Comparison of ENCODE assay signal across 9 cellular contexts in genomic region chr6:37607949-37608348, GRCh38.
DNase-seq lines count a peak whose midpoint lies in the region; ATAC-seq, FAIRE-seq and TF ChIP-seq lines count a peak whose summit lies in the region.
"Had no signal": no experiment of that assay in that cellular context is flagged by ENCODE, and none has a peak within 500 bp of the region (broad histone marks: within the 10 kb centered on the region; RNA-seq: fewer than 3 reads in every experiment).

No MANE protein-coding gene starts in this region.

- ATAC-seq in IMR-90 (ENCODE audit: low read depth) = peak; percentile 76
- ATAC-seq in CD8-positive, alpha-beta T cell = no peak

- dilution Hi-C loops in IMR-90 (cut with HindIII; ENCODE audit: low sequenced_read_pairs, unreplicated experiment) = no loop called here

- H4K12ac ChIP-seq in trophoblast cell (ENCODE audit: low read depth, low read length) = no peak overlapping the region

- H3K27ac Mint-ChIP-seq in CD8-positive, alpha-beta T cell = no peak overlapping the region

- no peak overlapping the region for H3K23ac ChIP-seq in IMR-90 (ENCODE audit: low read depth, low read length)
- no peak overlapping the region for H3K23ac ChIP-seq in trophoblast cell (ENCODE audit: low read length)

- H4K20me1 ChIP-seq in IMR-90 (ENCODE audit: insufficient read depth, low read length) = no peaks in the 10 kb centered on the region

- H3K18ac ChIP-seq in IMR-90 (ENCODE audit: low read depth, low read length) (no peak overlapping the region), trophoblast cell (ENCODE audit: low read length) (no peak overlapping the region)

- TF ChIP-seq RAD21 in IMR-90 (IDR thresholded peaks at IDR 0.05; ENCODE audit: low read length) = peak; percentile 50

- H2AK5ac ChIP-seq in IMR-90 (ENCODE audit: low read depth, low read length) = no peak overlapping the region
- H2AK5ac ChIP-seq in trophoblast cell (ENCODE audit: low read length) = no peak overlapping the region

- BruUV-seq in IMR-90 (replicated peaks; lab: Mats Ljungman, UMichigan) = no TSS peak

- H4K91ac ChIP-seq in IMR-90 (ENCODE audit: insufficient read depth, low read depth, low read length) = no peak overlapping the region
- H4K91ac ChIP-seq in trophoblast cell (ENCODE audit: low read depth, low read length) = no peak overlapping the region

- no peak overlapping the region for H4K5ac ChIP-seq in IMR-90 (ENCODE audit: low read depth, low read length)

- H4K8ac ChIP-seq in IMR-90 (ENCODE audit: low read depth in 2 of 2, low read length in 2 of 2) (no peak overlapping the region), trophoblast cell (ENCODE audit: low read depth, low read length) (no peak overlapping the region)

- H3K9me3 ChIP-seq in IMR-90 (ENCODE audit: control insufficient read depth, insufficient read depth, low read length) = no peaks in the 10 kb centered on the region
- H3K9me3 ChIP-seq in CD8-positive, alpha-beta T cell (ENCODE audit: low read length) = no peaks in the 10 kb centered on the region
- no peaks in the 10 kb centered on the region for H3K9me3 ChIP-seq in trophoblast cell (ENCODE audit: insufficient read depth, low read depth, low read length)

- no peak overlapping the region for H3K14ac ChIP-seq in IMR-90 (replicated peaks; ENCODE audit: low read depth, low read length)
- no peak overlapping the region for H3K14ac ChIP-seq in trophoblast cell (ENCODE audit: low read length)

- H3K4me3 ChIP-seq in IMR-90 (ENCODE audit: insufficient read depth, low read depth, low read length) (no peak overlapping the region), trophoblast cell (ENCODE audit: low read depth, low read length) (no peak overlapping the region)
- H3K4me3 ChIP-seq in CD8-positive, alpha-beta T cell (ENCODE audit: low read depth, low read length) = no peak overlapping the region

- TF ChIP-seq CTCF in D721Med (IDR thresholded peaks at IDR 0.05; ENCODE audit: insufficient read depth, missing control alignments) (peak; percentile 12), IMR-90 (conservative IDR thresholded peaks at IDR 0.05; ENCODE audit: low read depth, low read length) (peak; percentile 58)
- TF ChIP-seq CTCF in CD8-positive, alpha-beta T cell (IDR thresholded peaks at IDR 0.05) = no peak

- DNase-seq in D721Med (ENCODE audit: insufficient read length, low spot score) (no peak), IMR-90 (peak; percentile 57), amniotic epithelial cell (ENCODE audit: low read depth) (peak; percentile 39), medulla oblongata (ENCODE audit: extremely low spot score) (peak; percentile 49), trophoblast cell (no peak), HPDE6-E6E7 (ENCODE audit: extremely low spot score) (no peak)
- no peak for DNase-seq in CD8-positive, alpha-beta T cell
- DNase-seq in activated naive CD4-positive, alpha-beta T cell treated with anti-CD3 and anti-CD28 coated beads, Interleukin-2, amount 50 U/mL, for 16 hours = no peak
- DNase-seq: NCI-H2029 had no signal

- no peaks in the 10 kb centered on the region for H3K4me1 ChIP-seq in IMR-90 (ENCODE audit: control insufficient read depth, insufficient read depth, low read length)
- no peaks in the 10 kb centered on the region for H3K4me1 ChIP-seq in CD8-positive, alpha-beta T cell (ENCODE audit: insufficient read depth, low read length)
- H3K4me1 ChIP-seq in trophoblast cell (ENCODE audit: control insufficient read depth in 1 of 2, insufficient read depth in 2 of 2, low read length in 2 of 2) = peaks cover 0 to 2% of the 10 kb centered on the region in 2 experiments

- no CpG with 5 or more reads among the region's 2 CpGs for WGBS in IMR-90 (ENCODE audit: extremely low coverage in 2 of 2, insufficient read length in 1 of 2), 2 experiments
- WGBS in trophoblast cell (ENCODE audit: extremely low coverage, insufficient coverage, insufficient read length) = no CpG with 5 or more reads among the region's 2 CpGs

- peaks cover 9% of the 10 kb centered on the region for H3K27me3 Mint-ChIP-seq in CD8-positive, alpha-beta T cell (ENCODE audit: low read depth)

- H2BK12ac ChIP-seq in trophoblast cell (ENCODE audit: low read length) = no peak overlapping the region

- TF ChIP-seq POLR2A in IMR-90 (IDR thresholded peaks at IDR 0.05; ENCODE audit: low read depth, low read length) = no peak

- no peak overlapping the region for H2AK9ac ChIP-seq in IMR-90 (replicated peaks; ENCODE audit: low read depth, low read length, poor library complexity)

- H3K9me1 ChIP-seq in IMR-90 (ENCODE audit: insufficient read depth, low read length) = no peaks in the 10 kb centered on the region

- no peak overlapping the region for H2BK15ac ChIP-seq in IMR-90 (ENCODE audit: low read depth, low read length)

- H3K9ac ChIP-seq in IMR-90 (ENCODE audit: low read depth, low read length) (no peak overlapping the region), trophoblast cell (ENCODE audit: low read length) (no peak overlapping the region)

- FAIRE-seq in D721Med (lab: Jason Lieb, UNC) = no peak

- H3K4me1 Mint-ChIP-seq in CD8-positive, alpha-beta T cell (ENCODE audit: low read depth) = no peaks in the 10 kb centered on the region

- H3K4me3 Mint-ChIP-seq in CD8-positive, alpha-beta T cell = no peak overlapping the region

- H3K4ac ChIP-seq in IMR-90 (ENCODE audit: low read depth, low read length) = no peak overlapping the region
- no peak overlapping the region for H3K4ac ChIP-seq in trophoblast cell (ENCODE audit: low read depth, low read length)

- no peaks in the 10 kb centered on the region for H3K79me2 ChIP-seq in trophoblast cell (ENCODE audit: control insufficient read depth, insufficient read depth, low read length, poor library complexity)

- H3K79me1 ChIP-seq in IMR-90 (ENCODE audit: low read depth in 1 of 2, low read length in 2 of 2) (no peaks in the 10 kb centered on the region), trophoblast cell (ENCODE audit: low read length) (no peaks in the 10 kb centered on the region)

- in situ Hi-C loops in IMR-90 (cut with MboI; ENCODE audit: low sequenced_read_pairs) = no loop called here

- H3K36me3 ChIP-seq in IMR-90 (ENCODE audit: control insufficient read depth, insufficient read depth, low read length) = no peaks in the 10 kb centered on the region
- H3K36me3 ChIP-seq in CD8-positive, alpha-beta T cell (ENCODE audit: insufficient read depth, low read length) = no peaks in the 10 kb centered on the region
- H3K36me3 ChIP-seq in trophoblast cell (ENCODE audit: control insufficient read depth in 1 of 2, insufficient read depth in 2 of 2, low read length in 2 of 2) = no peaks in the 10 kb centered on the region

- H2BK20ac ChIP-seq in IMR-90 (ENCODE audit: low read depth, low read length) = no peak overlapping the region

- H3K56ac ChIP-seq in IMR-90 (ENCODE audit: extremely low read depth, insufficient read depth, low read length) = no peak overlapping the region

- H2AFZ ChIP-seq in IMR-90 (replicated peaks; ENCODE audit: low read length, poor library complexity) = no peak overlapping the region
- no peak overlapping the region for H2AFZ ChIP-seq in trophoblast cell (ENCODE audit: insufficient read depth, low read length, poor library complexity)

- no peaks in the 10 kb centered on the region for H3K36me3 Mint-ChIP-seq in CD8-positive, alpha-beta T cell

- no peaks in the 10 kb centered on the region for H3K9me3 Mint-ChIP-seq in CD8-positive, alpha-beta T cell

- intact Hi-C loops in IMR-90 (cut with micrococcal nuclease) = loop anchor here (5.0 kb wide), 1 partner anchor 84 kb away; no protein-coding TSS in a partner anchor
- intact Hi-C loops in CD8-positive, alpha-beta T cell (cut with DNase I, micrococcal nuclease) = no loop called here

- CTCF ChIA-PET in IMR-90 (lab: Yijun Ruan, JAX) = interaction anchor here (0.6 to 1.4 kb wide), 4 partner anchors 10 to 255 kb away, joined by 3 to 8 read pairs (median 6); no protein-coding TSS in a partner anchor
- CTCF ChIA-PET in CD8-positive, alpha-beta T cell (lab: Charles Lee) = interaction anchor here (0.7 to 1.4 kb wide), 2 partner anchors 10 to 27 kb away, joined by 3 to 5 read pairs; no protein-coding TSS in a partner anchor

- H2BK5ac ChIP-seq in IMR-90 (ENCODE audit: low read depth, low read length, poor library complexity, severe bottlenecking) = no peak overlapping the region
- no peak overlapping the region for H2BK5ac ChIP-seq in trophoblast cell (ENCODE audit: low read depth, low read length, poor library complexity)

- POLR2A ChIA-PET in IMR-90 (lab: Charles Lee; ENCODE audit: unreplicated experiment) = no interaction called here
- POLR2A ChIA-PET in CD8-positive, alpha-beta T cell (lab: Charles Lee) = interaction anchor here (0.6 kb wide), 1 partner anchor 97 kb away, joined by 3 read pairs; no protein-coding TSS in a partner anchor

- H3K4me2 ChIP-seq in IMR-90 (ENCODE audit: low read depth, low read length) = no peak overlapping the region
- no peak overlapping the region for H3K4me2 ChIP-seq in trophoblast cell (ENCODE audit: low read length)

- H3K27ac ChIP-seq in IMR-90 (ENCODE audit: insufficient read depth, low read length) = no peak overlapping the region
- H3K27ac ChIP-seq in CD8-positive, alpha-beta T cell (ENCODE audit: low read depth, low read length) = no peak overlapping the region
- H3K27ac ChIP-seq in trophoblast cell (ENCODE audit: low read depth, low read length) = no peak overlapping the region

- H3K27me3 ChIP-seq in IMR-90 (ENCODE audit: control insufficient read depth, insufficient read depth, low read length) (peaks cover 33% of the 10 kb centered on the region), trophoblast cell (ENCODE audit: insufficient read depth, low read length) (no peaks in the 10 kb centered on the region)
- no peaks in the 10 kb centered on the region for H3K27me3 ChIP-seq in CD8-positive, alpha-beta T cell (ENCODE audit: insufficient read depth, low read length)

- H2BK120ac ChIP-seq in IMR-90 (ENCODE audit: low read depth, low read length) (no peak overlapping the region), trophoblast cell (ENCODE audit: insufficient read depth, low read length, poor library complexity) (no peak overlapping the region)

TF ChIP-seq in IMR-90, 13 proteins besides CTCF, POLR2A, EP300 and RAD21:
- no peak for TF ChIP-seq MAFK (IDR thresholded peaks at IDR 0.05; ENCODE audit: low read depth, low read length)
- no peak for TF ChIP-seq NFE2L2 (IDR thresholded peaks at IDR 0.05; ENCODE audit: low read depth, low read length)
- TF ChIP-seq SMC3 (IDR thresholded peaks at IDR 0.05; ENCODE audit: low read depth, low read length) = peak; percentile 58
- TF ChIP-seq CHD1 (IDR thresholded peaks at IDR 0.05; ENCODE audit: low read depth, low read length) = no peak
- no peak for TF ChIP-seq MAZ (IDR thresholded peaks at IDR 0.05; ENCODE audit: borderline replicate concordance, low read depth, low read length)

Comparison
In these comparisons a context has a peak if more than half of its experiments do, and no peak if none do; other contexts are left out.
1. DNase-seq: peak in IMR-90 (single experiment), amniotic epithelial cell (single experiment) and medulla oblongata (single experiment); none in D721Med (single experiment), CD8-positive, alpha-beta T cell (0 of 7), activated naive CD4-positive, alpha-beta T cell treated with anti-CD3 and anti-CD28 coated beads, Interleukin-2, amount 50 U/mL, for 16 hours (single experiment), trophoblast cell (0 of 2) and HPDE6-E6E7 (single experiment).